Comparison of ENCODE assay signal across 23 cellular contexts in genomic region chr5:100749771-100750284, GRCh38.
"Had no signal": no experiment of that assay in that cellular context is flagged by ENCODE, and none has a peak within 500 bp of the region (broad histone marks: within the 10 kb centered on the region; RNA-seq: fewer than 3 reads in every experiment).

No MANE protein-coding gene starts in this region.

- H3K9ac ChIP-seq: SK-N-SH had no signal

- H3K4me2 ChIP-seq: SK-N-SH had no signal

- H3K27ac ChIP-seq: RWPE1 had no signal

- H3K9me3 ChIP-seq: SK-N-SH had no signal

- H3K27me3 Mint-ChIP-seq: IgD-negative memory B cell had no signal

- H3K9me3 Mint-ChIP-seq: IgD-negative memory B cell had no signal

- ATAC-seq: Panc1 had no signal

- H3K36me3 Mint-ChIP-seq: IgD-negative memory B cell had no signal

- DNase-seq: KBM-7, MV-4-11, NCI-H1048, NCI-H1105, NCI-H1417, NCI-H1436 treated with DMSO at 0.1 percent for 48 hours, NCI-H1694 treated with DMSO at 0.1 percent for 48 hours, NCI-H1930, NCI-H2081, NCI-H2107, NCI-H2171, NCI-H226, NCI-H446, NCI-H510A, NCI-H524 treated with DMSO at 0.1 percent for 48 hours, NCI-H69, NCI-H774, SHP77, SK-N-SH, SW 1271 had no signal

- H3K4me3 Mint-ChIP-seq: IgD-negative memory B cell had no signal

- H3K27ac Mint-ChIP-seq: IgD-negative memory B cell had no signal
